In the genomic region with DNA sequence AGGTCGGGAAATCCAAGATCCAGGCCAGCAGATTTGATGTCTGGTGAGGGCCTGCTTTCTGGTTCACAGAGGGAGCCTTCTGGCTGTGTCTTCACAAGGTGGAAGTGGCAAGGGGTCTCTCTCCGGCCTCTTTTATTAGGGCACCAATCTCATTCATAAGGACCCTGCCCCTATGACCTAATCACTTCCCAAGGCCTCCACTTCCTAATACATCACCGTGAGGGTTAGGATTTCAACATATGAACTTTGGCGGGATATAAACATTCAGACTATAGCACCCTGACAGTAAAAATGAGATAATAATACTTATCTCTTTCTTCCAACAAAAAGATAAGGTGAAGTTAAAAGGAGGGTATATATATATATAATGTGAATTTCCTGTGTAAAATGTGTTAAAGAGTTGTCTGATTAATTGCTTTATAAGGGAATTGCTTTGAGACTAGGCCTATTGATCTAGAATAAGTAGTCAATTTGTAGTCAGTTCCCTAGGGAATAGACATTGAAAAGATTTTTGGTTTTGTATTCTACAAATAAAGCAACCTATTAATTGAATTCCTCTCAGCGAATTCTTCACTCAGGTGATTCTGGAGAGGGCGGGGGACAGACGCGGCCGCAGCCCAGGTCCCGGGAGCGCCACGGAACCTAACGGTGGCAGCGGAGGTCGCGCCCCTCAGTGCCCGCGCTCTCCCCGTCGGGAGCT, we compare ENCODE assay signal across 7 cellular contexts. TPM values are rescaled to one million over a fixed set of nuclear protein-coding genes. Genes with fewer than 3 reads are reported as not detected.
DNase-seq lines count a peak whose midpoint lies in the region; ATAC-seq, FAIRE-seq and TF ChIP-seq lines count a peak whose summit lies in the region.

No MANE protein-coding gene starts in this region.

- dilution Hi-C loops in keratinocyte (cut with MboI; ENCODE audit: extremely low pct_ligation_motif_present, low sequenced_read_pairs): no loop called here

- no peak overlapping the region for H3K27ac ChIP-seq in HL-60 (replicated peaks)
- H3K27ac ChIP-seq in keratinocyte (ENCODE audit: control insufficient read depth, insufficient read depth, low read length): peak overlapping the region; percentile 92
- H3K27ac ChIP-seq in stomach smooth muscle (ENCODE audit: low read length): peak overlapping the region; percentile 55

- H3K27me3 ChIP-seq in HL-60 (ENCODE audit: insufficient read depth, poor library complexity, severe bottlenecking): peaks cover 9% of the 10 kb centered on the region
- no peaks in the 10 kb centered on the region for H3K27me3 ChIP-seq in keratinocyte (ENCODE audit: control insufficient read depth, extremely low read depth, insufficient read depth, low read length)
- peaks cover 0 to 4% of the 10 kb centered on the region in 2 donors for H3K27me3 ChIP-seq in stomach smooth muscle (ENCODE audit: control insufficient read depth in 1 of 2, insufficient read depth in 2 of 2, low read length in 2 of 2)

- no peak overlapping the region for H3K27ac Mint-ChIP-seq in activated naive CD8-positive, alpha-beta T cell

- peak overlapping the region; percentile 97 for H3K4me2 ChIP-seq in keratinocyte (ENCODE audit: control insufficient read depth, extremely low read depth, insufficient read depth, low read depth, low read length)

- H3K9me3 ChIP-seq in keratinocyte (ENCODE audit: control insufficient read depth, low read depth, low read length) (no peaks in the 10 kb centered on the region), stomach smooth muscle (ENCODE audit: control insufficient read depth in 2 of 2, low read length in 2 of 2) (no peaks in the 10 kb centered on the region)

- H3K4me1 Mint-ChIP-seq in activated naive CD8-positive, alpha-beta T cell (ENCODE audit: low read depth): peaks cover 9% of the 10 kb centered on the region

- H2AFZ ChIP-seq in keratinocyte (ENCODE audit: control insufficient read depth, low read length): peak overlapping the region; percentile 38

- ATAC-seq in GM21447 (IDR thresholded peaks at IDR 0.05; ENCODE audit: unreplicated experiment): no peak
- ATAC-seq in GM21619 (IDR thresholded peaks at IDR 0.05; ENCODE audit: unreplicated experiment): no peak
- ATAC-seq in GM21723 (IDR thresholded peaks at IDR 0.05; ENCODE audit: unreplicated experiment): no peak

- peaks cover 2% of the 10 kb centered on the region for H4K20me1 ChIP-seq in keratinocyte (ENCODE audit: control insufficient read depth, extremely low read depth, insufficient read depth, low read length)

- H3K4me1 ChIP-seq in keratinocyte (ENCODE audit: control insufficient read depth, extremely low read depth, insufficient read depth, low read length) (peaks cover 39% of the 10 kb centered on the region), stomach smooth muscle (ENCODE audit: control insufficient read depth, insufficient read depth, low read length) (peaks cover 15% of the 10 kb centered on the region)

- no peak for FAIRE-seq in keratinocyte (lab: Jason Lieb, UNC)

- H3K9ac ChIP-seq in keratinocyte (ENCODE audit: control insufficient read depth, extremely low read depth, insufficient read depth, low read length) (peak overlapping the region; percentile 96), stomach smooth muscle (ENCODE audit: low read length in 2 of 2) (peak overlapping the region; percentile 42 to 68)

- no peaks in the 10 kb centered on the region for H3K9me1 ChIP-seq in keratinocyte (ENCODE audit: control insufficient read depth, extremely low read depth, insufficient read depth, low read length)

- peak overlapping the region; percentile 52 for H3K4me3 ChIP-seq in HL-60 (replicated peaks; ENCODE audit: insufficient read depth, low read length)
- peak overlapping the region; percentile 80 to 96 (median 85) for H3K4me3 ChIP-seq in keratinocyte (ENCODE audit: control insufficient read depth in 2 of 3, extremely low read depth in 1 of 3, insufficient read depth in 2 of 3, low read depth in 1 of 3, low read length in 3 of 3)
- H3K4me3 ChIP-seq in stomach smooth muscle (ENCODE audit: low read length in 2 of 2): peak overlapping the region; percentile 40 to 78

- H3K79me2 ChIP-seq in keratinocyte (ENCODE audit: control insufficient read depth, insufficient read depth, low read length): peaks cover 38% of the 10 kb centered on the region

- no peaks in the 10 kb centered on the region for H3K9me3 Mint-ChIP-seq in activated naive CD8-positive, alpha-beta T cell (ENCODE audit: low read depth)

- H3K36me3 Mint-ChIP-seq in activated naive CD8-positive, alpha-beta T cell: no peaks in the 10 kb centered on the region

- H3K27me3 Mint-ChIP-seq in activated naive CD8-positive, alpha-beta T cell: peaks cover 12% of the 10 kb centered on the region

- H3K4me3 Mint-ChIP-seq in activated naive CD8-positive, alpha-beta T cell: peak overlapping the region; percentile 80

- H3K36me3 ChIP-seq in keratinocyte (ENCODE audit: control insufficient read depth in 2 of 2, extremely low read depth in 1 of 2, insufficient read depth in 2 of 2, low read length in 2 of 2) (peaks cover 0 to 6% of the 10 kb centered on the region in 2 experiments), stomach smooth muscle (ENCODE audit: control insufficient read depth in 2 of 2, insufficient read depth in 2 of 2, low read length in 2 of 2) (no peaks in the 10 kb centered on the region)

- TF ChIP-seq CTCF in HL-60 (IDR thresholded peaks at IDR 0.05; ENCODE audit: insufficient read depth, low read length) (no peak), keratinocyte (optimal IDR thresholded peaks at IDR 0.05 in 1 of 3, IDR thresholded peaks at IDR 0.05 in 1 of 3, conservative IDR thresholded peaks at IDR 0.05 in 1 of 3; ENCODE audit: extremely low read depth in 1 of 3, insufficient read depth in 2 of 3, low read length in 3 of 3) (no peak)

- DNase-seq in HL-60 (ENCODE audit: low read depth in 1 of 2, low spot score in 1 of 2) (no peak), keratinocyte (ENCODE audit: low read depth, low spot score) (no peak)

RNA-seq across cellular contexts. Expression of a gene that starts 0.5 kb away (rescaled TPM):
- polyA plus RNA-seq in keratinocyte: 134 to 202 TPM (median 193 TPM) in 3 replicates
- polyA plus RNA-seq in keratinocyte (2011; ENCODE audit: low read depth): 67.5 TPM
- polyA plus RNA-seq in keratinocyte (2011; cell fraction: cytosol; rRNA removed): 201 and 210 TPM in 2 replicates
- 92.3 and 104 TPM in 2 replicates for polyA plus RNA-seq in keratinocyte (2011; cell fraction: nucleus; rRNA removed)
- polyA plus RNA-seq in keratinocyte (2012; ENCODE audit: low replicate concordance): 168 and 322 TPM in 2 replicates
- polyA minus RNA-seq in keratinocyte: 64.6 to 96.7 TPM (median 72.3 TPM) in 3 replicates
- 138 TPM for polyA minus RNA-seq in keratinocyte (2011; cell fraction: cytosol; rRNA and poly(A)+ RNA removed)
- polyA minus RNA-seq in keratinocyte (2011; cell fraction: nucleus; rRNA and poly(A)+ RNA removed): 52.1 and 53.9 TPM in 2 replicates
